ENCODE assay signal across 9 cellular contexts in genomic region chr18:50560681-50561629, GRCh38. TPM values are rescaled to one million over a fixed set of nuclear protein-coding genes. Genes with fewer than 3 reads are reported as not detected.
DNase-seq lines count a peak whose midpoint lies in the region; ATAC-seq and TF ChIP-seq lines count a peak whose summit lies in the region.
"Had no signal": no experiment of that assay in that cellular context is flagged by ENCODE, and none has a peak within 500 bp of the region (broad histone marks: within the 10 kb centered on the region; RNA-seq: fewer than 3 reads in every experiment).

No MANE protein-coding gene starts in this region.

- no peaks in the 10 kb centered on the region for H3K79me2 ChIP-seq in SK-N-SH (ENCODE audit: insufficient read depth)

- H3K9ac ChIP-seq in SK-N-SH (no peak overlapping the region), rectal smooth muscle tissue (ENCODE audit: low read length) (peak overlapping the region; percentile 3)

- H4K20me1 ChIP-seq in SK-N-SH (ENCODE audit: insufficient read depth), result no peaks in the 10 kb centered on the region

- H3K27ac ChIP-seq in SK-N-SH (ENCODE audit: low read depth in 2 of 2, low read length in 1 of 2) (no peak overlapping the region), heart left ventricle (peak overlapping the region in 8 of 12 donors; percentile 60 to 82 (median 73)), rectal smooth muscle tissue (ENCODE audit: low read depth, low read length) (no peak overlapping the region)

- H3F3A ChIP-seq in SK-N-SH (replicated peaks; ENCODE audit: insufficient read depth), result no peaks in the 10 kb centered on the region

- no peak for TF ChIP-seq POLR2A in heart left ventricle (IDR thresholded peaks at IDR 0.05)

- DNase-seq in NCI-H2107 treated with DMSO at 0.1 percent for 48 hours (lab: John Stamatoyannopoulos, UW; ENCODE audit: unreplicated experiment) (peak; percentile 34), NCI-H2107 (lab: John Stamatoyannopoulos, UW) (no peak), SK-N-SH (peak; percentile 68), heart left ventricle (peak in 1 of 5 donors; percentile 41), DMS153 treated with DMSO at 0.1 percent for 48 hours (lab: John Stamatoyannopoulos, UW; ENCODE audit: unreplicated experiment) (no peak), HPDE6-E6E7 (ENCODE audit: extremely low spot score) (no peak)

- H2AFZ ChIP-seq in SK-N-SH (ENCODE audit: low read depth), result 0 out of 2 replicates have a peak overlapping the region, but pooled peaks have one; percentile 79

- no peak for TF ChIP-seq RAD21 in SK-N-SH (IDR thresholded peaks at IDR 0.05; ENCODE audit: low read length)

- peaks cover 0 to 18% of the 10 kb centered on the region in 2 experiments; a peak in 3 of 4 replicates for H3K4me1 ChIP-seq in SK-N-SH (ENCODE audit: control insufficient read depth in 1 of 2, insufficient read depth in 2 of 2, low read depth in 1 of 2, low read length in 1 of 2)
- H3K4me1 ChIP-seq in heart left ventricle, result peaks cover 0 to 22% (median 10%) of the 10 kb centered on the region in 12 donors
- H3K4me1 ChIP-seq in rectal smooth muscle tissue (ENCODE audit: control insufficient read depth, insufficient read depth, low read length), result peaks cover 5% of the 10 kb centered on the region

- peak in 3 of 4 donors; percentile 45 to 63 (median 51) for ATAC-seq in heart left ventricle
- no peak for ATAC-seq in HG03045 (IDR thresholded peaks at IDR 0.05; ENCODE audit: unreplicated experiment)

- WGBS in SK-N-SH (ENCODE audit: low lambda C conversion rate), result 14% methylated on average over 18 of the region's 49 CpGs
- WGBS in heart left ventricle, 4 donors, result 5 to 10% (median 7%) methylated on average over 30 to 49 of the region's 49 CpGs

- H3K36me3 ChIP-seq in SK-N-SH (replicated peaks in 1 of 2; ENCODE audit: control insufficient read depth in 1 of 2, insufficient read depth in 2 of 2, low read length in 1 of 2), result no peaks in the 10 kb centered on the region
- H3K36me3 ChIP-seq in heart left ventricle, result no peaks in the 10 kb centered on the region
- no peaks in the 10 kb centered on the region for H3K36me3 ChIP-seq in rectal smooth muscle tissue (ENCODE audit: control insufficient read depth, insufficient read depth, low read length)

- intact Hi-C loops in heart left ventricle (cut with DNase I), result loop anchor here in 2 of 10 donors (10.0 kb wide), 2 partner anchors 84 to 104 kb away; no protein-coding TSS in a partner anchor

- peak overlapping the region; percentile 82 for H3K4me2 ChIP-seq in SK-N-SH

- TF ChIP-seq CTCF in SK-N-SH (IDR thresholded peaks at IDR 0.05), result no peak
- no peak for TF ChIP-seq CTCF in heart left ventricle (IDR thresholded peaks at IDR 0.05)

- H3K4me3 ChIP-seq in SK-N-SH (ENCODE audit: low read depth in 2 of 2, low read length in 1 of 2), result peak overlapping the region; percentile 54 to 55
- H3K4me3 ChIP-seq in heart left ventricle, result peak overlapping the region; percentile 38 to 93 (median 66)
- peak overlapping the region; percentile 72 for H3K4me3 ChIP-seq in rectal smooth muscle tissue (ENCODE audit: low read length)

- no peak for TF ChIP-seq EP300 in SK-N-SH (IDR thresholded peaks at IDR 0.05; ENCODE audit: borderline replicate concordance in 1 of 2, low read depth in 1 of 2, low read length in 1 of 2)

- H3K27me3 ChIP-seq in SK-N-SH (ENCODE audit: insufficient read depth) (peaks cover 28% of the 10 kb centered on the region), heart left ventricle (peaks cover 0 to 72% (median 15%) of the 10 kb centered on the region in 9 donors), rectal smooth muscle tissue (ENCODE audit: control insufficient read depth, insufficient read depth, low read length) (no peaks in the 10 kb centered on the region)

- POLR2A ChIA-PET in SK-N-SH (lab: Yijun Ruan, JAX), result no interaction called here

- H3K9me2 ChIP-seq in SK-N-SH, result no peaks in the 10 kb centered on the region

- CTCF ChIA-PET in SK-N-SH (lab: Yijun Ruan, JAX), result interaction anchor here (1.1 to 1.7 kb wide), 4 partner anchors 13 to 111 kb away, joined by 3 to 5 read pairs (median 4); no protein-coding TSS in a partner anchor

- no peaks in the 10 kb centered on the region for H3K9me3 ChIP-seq in SK-N-SH
- H3K9me3 ChIP-seq in heart left ventricle, result peaks cover 0 to 3% (median 0%) of the 10 kb centered on the region in 12 donors

TF ChIP-seq in SK-N-SH, 30 proteins besides CTCF, POLR2A, EP300 and RAD21:
- no peak for TF ChIP-seq TAF1 (IDR thresholded peaks at IDR 0.05; ENCODE audit: borderline replicate concordance, low read depth, low read length)
- no peak for TF ChIP-seq PBX3 (IDR thresholded peaks at IDR 0.05)
- no peak for TF ChIP-seq USF1 (IDR thresholded peaks at IDR 0.05; ENCODE audit: borderline replicate concordance, low read depth)
- no peak for TF ChIP-seq JUND (IDR thresholded peaks at IDR 0.05)

RNA-seq across cellular contexts. Expression of gene MAPK4, which starts 1.1 kb away (rescaled TPM):
- polyA plus RNA-seq in SK-N-SH (2012; rRNA removed) (0.02 TPM in 2 replicates), heart left ventricle (10 to 100 TPM in 1 of 2 donors, 1 to 10 TPM in 1; 8.5 to 80.7 TPM)
- 0.01 and 0.04 TPM in 2 replicates for polyA plus RNA-seq in SK-N-SH (2012; cell fraction: cytosol; rRNA removed)
- 0.05 TPM in 1 of 2 replicates, not detected in the other for polyA plus RNA-seq in SK-N-SH (2012; cell fraction: nucleus; rRNA removed)
- total RNA-seq in heart left ventricle, result 100 to 1,000 TPM in 1 of 9 donors, 10 to 100 TPM in 8; 18.6 to 169 (median 30.1) TPM
- polyA plus RNA-seq: AG04450 had no signal

Comparison
In these comparisons a context has a peak if more than half of its experiments do, and no peak if none do; other contexts are left out.
1. DNase-seq: peak in NCI-H2107 treated with DMSO at 0.1 percent for 48 hours (single experiment) and SK-N-SH (single experiment); none in NCI-H2107 (single experiment), DMS153 treated with DMSO at 0.1 percent for 48 hours (single experiment) and HPDE6-E6E7 (single experiment).
2. H3K27ac ChIP-seq: peak in heart left ventricle (8 of 12); none in SK-N-SH (0 of 2) and rectal smooth muscle tissue (single experiment).
3. RNA of gene MAPK4, which starts 1.1 kb away (polyA plus RNA-seq): 8.5 to 80.7 TPM in heart left ventricle; 0.01 to 0.05 TPM in SK-N-SH; every median in the first group is over 4 times any median in the second.
4. Peak in every context shown above with its lines, with median percentiles within 50 percentile points of each other: H3K4me3 ChIP-seq.